ENCODE assay signal across 21 cellular contexts in genomic region chr16:23795369-23795768, GRCh38. TPM values are rescaled to one million over a fixed set of nuclear protein-coding genes. Genes with fewer than 3 reads are reported as not detected.
DNase-seq lines count a peak whose midpoint lies in the region; ATAC-seq and TF ChIP-seq lines count a peak whose summit lies in the region.
"Had no signal": no experiment of that assay in that cellular context is flagged by ENCODE, and none has a peak within 500 bp of the region (broad histone marks: within the 10 kb centered on the region; RNA-seq: fewer than 3 reads in every experiment).

No MANE protein-coding gene starts in this region.

- no peak overlapping the region for H3K4me3 ChIP-seq in Peyer's patch
- no peak overlapping the region for H3K4me3 ChIP-seq in colonic mucosa
- no peak overlapping the region for H3K4me3 ChIP-seq in transverse colon
- no peak overlapping the region for H3K4me3 ChIP-seq in lower leg skin (ENCODE audit: low read depth, poor library complexity, severe bottlenecking)
- H3K4me3 ChIP-seq: GM12878, GM23338 had no signal

- in situ Hi-C loops in transverse colon (cut with MboI; ENCODE audit: low pct_ligation_motif_present in 1 of 4, low pct_unique_long_range_greater_than_20kb in 1 of 4, low sequenced_read_pairs in 3 of 4) = loop anchor here in 1 of 4 donors (10.0 kb wide), 1 partner anchor 219 kb away; no protein-coding TSS in a partner anchor

- H3K36me3 ChIP-seq in Peyer's patch (no peaks in the 10 kb centered on the region), colonic mucosa (no peaks in the 10 kb centered on the region), transverse colon (no peaks in the 10 kb centered on the region)

- H3K9ac ChIP-seq in colonic mucosa (ENCODE audit: low read depth in 2 of 2, low read length in 2 of 2) = no peak overlapping the region

- H3K27ac ChIP-seq in Peyer's patch (peak overlapping the region in 3 of 4 donors; percentile 36 to 84 (median 74)), colonic mucosa (peak overlapping the region; percentile 13), transverse colon (peak overlapping the region; percentile 49 to 70 (median 66))

- intact Hi-C loops in colonic mucosa (cut with DNase I) (no loop called here), head of caudate nucleus (cut with DNase I) (no loop called here), transverse colon (cut with DNase I; ENCODE audit: low total_unique reads) (no loop called here), lower leg skin (cut with DNase I; ENCODE audit: low total_unique reads) (no loop called here)

- WGBS in transverse colon (ENCODE audit: low coverage in 1 of 2), 2 donors = 85 to 98% methylated on average over 6 of the region's 6 CpGs
- 81 to 83% methylated on average over 6 of the region's 6 CpGs for WGBS in lower leg skin, 2 donors

- TF ChIP-seq POLR2A in Peyer's patch (IDR thresholded peaks at IDR 0.05) (no peak), transverse colon (IDR thresholded peaks at IDR 0.05) (no peak), lower leg skin (IDR thresholded peaks at IDR 0.05) (no peak)

- peaks cover 0 to 6% (median 0%) of the 10 kb centered on the region in 4 donors for H3K4me1 ChIP-seq in Peyer's patch
- H3K4me1 ChIP-seq in colonic mucosa = no peaks in the 10 kb centered on the region
- H3K4me1 ChIP-seq in transverse colon = peaks cover 0 to 14% (median 2%) of the 10 kb centered on the region in 4 donors
- H3K4me1 ChIP-seq: Caco-2 had no signal

- no peaks in the 10 kb centered on the region for H3K9me3 ChIP-seq in Peyer's patch
- H3K9me3 ChIP-seq in colonic mucosa = no peaks in the 10 kb centered on the region
- no peaks in the 10 kb centered on the region for H3K9me3 ChIP-seq in transverse colon
- H3K9me3 ChIP-seq: Caco-2 had no signal

- TF ChIP-seq CTCF in Peyer's patch (IDR thresholded peaks at IDR 0.05) = no peak
- no peak for TF ChIP-seq CTCF in colonic mucosa (IDR thresholded peaks at IDR 0.05)
- no peak for TF ChIP-seq CTCF in transverse colon (IDR thresholded peaks at IDR 0.05)
- TF ChIP-seq CTCF in lower leg skin (IDR thresholded peaks at IDR 0.05) = no peak

- ATAC-seq in GM19463 (IDR thresholded peaks at IDR 0.05; ENCODE audit: unreplicated experiment) = no peak
- ATAC-seq: CD8-positive, alpha-beta T cell; GM12878; GM23338; HCT116 had no signal

- DNase-seq in Peyer's patch (peak in 1 of 3 donors; percentile 63), colonic mucosa (no peak), head of caudate nucleus (peak in 36 of 42 donors; percentile 2 to 77 (median 34)), transverse colon (no peak), cortex of kidney (lab: John Stamatoyannopoulos, UW) (no peak), putamen (ENCODE audit: low spot score) (no peak), lower leg skin (ENCODE audit: low spot score in 2 of 2) (no peak)
- DNase-seq: C1 segment of cervical spinal cord; Caco-2; CD8-positive, alpha-beta T cell; DMS 273 treated with DMSO at 0.1 percent for 48 hours; DMS79; EL; GDM1; H9 had no signal

- H3K27me3 ChIP-seq in Peyer's patch = no peaks in the 10 kb centered on the region
- H3K27me3 ChIP-seq in colonic mucosa = no peaks in the 10 kb centered on the region
- H3K27me3 ChIP-seq in transverse colon = no peaks in the 10 kb centered on the region

- no peak for TF ChIP-seq EP300 in transverse colon (IDR thresholded peaks at IDR 0.05; ENCODE audit: low read depth)

RNA-seq across cellular contexts. Expression of gene PRKCB, which starts 40.4 kb away (rescaled TPM):
- total RNA-seq in Peyer's patch (10 to 100 TPM in 3 of 4 donors, 1 to 10 TPM in 1; 7.0 to 88.3 (median 15.9) TPM), colonic mucosa (10 to 100 TPM in 1 of 2 donors, 1 to 10 TPM in 1; 2.5 to 10.7 TPM), transverse colon (10 to 100 TPM in 2 of 4 donors, 1 to 10 TPM in 2; 9.0 to 28.3 (median 15.2) TPM), lower leg skin (10 to 100 TPM in 2 of 4 donors, 1 to 10 TPM in 2; 7.4 to 21.6 (median 12.9) TPM)
- total RNA-seq: A172, Caco-2 had no signal

RNA-seq across cellular contexts. Expression of gene CHP2, which starts 40.5 kb away (rescaled TPM):
- total RNA-seq in Peyer's patch = 100 to 1,000 TPM in 3 of 4 donors, 10 to 100 TPM in 1; 85.0 to 257 (median 166) TPM
- 100 to 1,000 TPM in 1 of 2 donors, 10 to 100 TPM in 1; 36.0 to 261 TPM for total RNA-seq in colonic mucosa
- total RNA-seq in transverse colon = 100 to 1,000 TPM in 2 of 4 donors, 10 to 100 TPM in 2; 90.9 to 264 (median 122) TPM
- 100 to 1,000 TPM; 120 to 176 (median 134) TPM for total RNA-seq in lower leg skin
- total RNA-seq: A172; Caco-2; CD8-positive, alpha-beta T cell; GM12878; H4 had no signal

Comparison
In these comparisons a context has a peak if more than half of its experiments do, and no peak if none do; other contexts are left out.
1. DNase-seq: peak in head of caudate nucleus (36 of 42); none in colonic mucosa (single experiment), transverse colon (single experiment), cortex of kidney (single experiment), putamen (single experiment) and lower leg skin (0 of 2).
2. H3K27ac ChIP-seq: peak in every context shown above with its lines; median percentile 74 in Peyer's patch; 66 in transverse colon; 13 in colonic mucosa.